1 cellular context compared by ENCODE assay signal in the genomic region with DNA sequence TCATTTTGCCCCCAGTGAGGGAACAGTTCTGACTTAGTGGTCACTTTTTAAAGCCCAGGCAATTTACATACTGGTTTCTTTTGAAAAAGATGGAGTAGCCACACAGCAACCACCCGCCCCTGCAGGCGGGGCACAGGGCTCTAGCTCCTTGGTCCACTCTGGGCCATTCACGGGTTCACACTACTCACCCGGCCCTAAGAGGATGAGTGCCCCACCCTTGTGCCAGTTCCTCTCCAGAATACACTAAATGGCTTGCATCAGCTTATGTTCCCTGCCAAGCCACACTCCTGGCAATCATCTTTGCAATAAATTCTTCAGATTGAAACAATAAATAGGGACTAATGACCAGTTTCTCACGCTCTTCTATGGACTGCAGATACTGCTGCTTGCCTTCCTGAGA.
TF ChIP-seq lines count a peak whose summit lies in the region.

No MANE protein-coding gene starts in this region.

TF ChIP-seq in HCT116, 20 proteins besides CTCF, POLR2A, EP300 and RAD21:
- TF ChIP-seq EGR1 (IDR thresholded peaks at IDR 0.05; ENCODE audit: low read depth), result no peak
- TF ChIP-seq ELF1 (IDR thresholded peaks at IDR 0.05; ENCODE audit: borderline replicate concordance, low read depth), result no peak
- TF ChIP-seq ZBTB33 (IDR thresholded peaks at IDR 0.05; ENCODE audit: extremely low read depth, insufficient replicate concordance, low read length), result no peak
- TF ChIP-seq CEBPB (IDR thresholded peaks at IDR 0.05; ENCODE audit: low read depth), result no peak
- no peak for TF ChIP-seq JUND (IDR thresholded peaks at IDR 0.05)
- TF ChIP-seq TCF7L2 (IDR thresholded peaks at IDR 0.05; ENCODE audit: borderline replicate concordance, extremely low read depth, insufficient read depth, insufficient read length), result no peak
- no peak for TF ChIP-seq MAX (IDR thresholded peaks at IDR 0.05)
- no peak for TF ChIP-seq SRF (IDR thresholded peaks at IDR 0.05; ENCODE audit: low read depth)
- no peak for TF ChIP-seq REST (IDR thresholded peaks at IDR 0.05; ENCODE audit: low read depth)
- TF ChIP-seq, protein P1, sequence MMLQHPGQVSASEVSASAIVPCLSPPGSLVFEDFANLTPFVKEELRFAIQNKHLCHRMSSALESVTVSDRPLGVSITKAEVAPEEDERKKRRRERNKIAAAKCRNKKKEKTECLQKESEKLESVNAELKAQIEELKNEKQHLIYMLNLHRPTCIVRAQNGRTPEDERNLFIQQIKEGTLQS (IDR thresholded peaks at IDR 0.05), result no peak
- TF ChIP-seq ZNF274 (IDR thresholded peaks at IDR 0.05; ENCODE audit: low read depth, low read length), result no peak
- TF ChIP-seq SIN3A (IDR thresholded peaks at IDR 0.05; ENCODE audit: low read depth), result no peak
